In genomic region chr1:151443846-151444790, GRCh38 we compare ENCODE assay signal across 8 cellular contexts. TPM values are rescaled to one million over a fixed set of nuclear protein-coding genes. Genes with fewer than 3 reads are reported as not detected.
DNase-seq lines count a peak whose midpoint lies in the region; ATAC-seq and TF ChIP-seq lines count a peak whose summit lies in the region.

No MANE protein-coding gene starts in this region.

- no peaks in the 10 kb centered on the region for H3K36me3 ChIP-seq in kidney epithelial cell (ENCODE audit: control insufficient read depth, insufficient read depth, low read length)

- ATAC-seq in HG02759 (IDR thresholded peaks at IDR 0.05; ENCODE audit: unreplicated experiment) (peak; percentile 64), GM18519 (IDR thresholded peaks at IDR 0.05; ENCODE audit: low FRiP score, unreplicated experiment) (no peak)

- peak; percentile 77 for DNase-seq in DMS79 (lab: John Stamatoyannopoulos, UW)
- peak; percentile 64 for DNase-seq in NCI-H2196 treated with DMSO at 0.1 percent for 48 hours (lab: John Stamatoyannopoulos, UW; ENCODE audit: unreplicated experiment)
- peak; percentile 89 to 90 for DNase-seq in cardiac fibroblast (ENCODE audit: low read depth in 2 of 2)
- DNase-seq in kidney epithelial cell (ENCODE audit: low read depth): peak; percentile 73
- DNase-seq in stimulated activated CD4-positive, alpha-beta T cell treated with anti-CD3 and anti-CD28 coated beads, Interleukin-4, amount 100 ng/mL, for 1 hour: peak; percentile 53

- TF ChIP-seq CTCF in VCaP (conservative IDR thresholded peaks at IDR 0.05): peak; percentile 91
- TF ChIP-seq CTCF in cardiac fibroblast (IDR thresholded peaks at IDR 0.05; ENCODE audit: low read depth, low read length): peak; percentile 68
- peak; percentile 78 for TF ChIP-seq CTCF in kidney epithelial cell (IDR thresholded peaks at IDR 0.05; ENCODE audit: insufficient read depth, low read length, poor library complexity, severe bottlenecking)

- H3K27ac ChIP-seq in VCaP: peak overlapping the region; percentile 22

- no peaks in the 10 kb centered on the region for H3K27me3 ChIP-seq in kidney epithelial cell (ENCODE audit: control insufficient read depth, insufficient read depth, low read length)

- no peak overlapping the region for H3K4me3 ChIP-seq in cardiac fibroblast (replicated peaks in 1 of 2; ENCODE audit: low read depth in 2 of 2, low read length in 2 of 2)
- no peak overlapping the region for H3K4me3 ChIP-seq in kidney epithelial cell (ENCODE audit: low read depth, low read length)

RNA-seq across cellular contexts. Expression of gene POGZ, which starts 15.2 kb away (rescaled TPM):
- 30.3 and 36.4 TPM in 2 replicates for total RNA-seq in kidney epithelial cell

RNA-seq across cellular contexts. Expression of gene PSMB4, which starts 44.7 kb away (rescaled TPM):
- total RNA-seq in kidney epithelial cell: 301 and 332 TPM in 2 replicates
